19 cellular contexts compared by ENCODE assay signal in the genomic region with DNA sequence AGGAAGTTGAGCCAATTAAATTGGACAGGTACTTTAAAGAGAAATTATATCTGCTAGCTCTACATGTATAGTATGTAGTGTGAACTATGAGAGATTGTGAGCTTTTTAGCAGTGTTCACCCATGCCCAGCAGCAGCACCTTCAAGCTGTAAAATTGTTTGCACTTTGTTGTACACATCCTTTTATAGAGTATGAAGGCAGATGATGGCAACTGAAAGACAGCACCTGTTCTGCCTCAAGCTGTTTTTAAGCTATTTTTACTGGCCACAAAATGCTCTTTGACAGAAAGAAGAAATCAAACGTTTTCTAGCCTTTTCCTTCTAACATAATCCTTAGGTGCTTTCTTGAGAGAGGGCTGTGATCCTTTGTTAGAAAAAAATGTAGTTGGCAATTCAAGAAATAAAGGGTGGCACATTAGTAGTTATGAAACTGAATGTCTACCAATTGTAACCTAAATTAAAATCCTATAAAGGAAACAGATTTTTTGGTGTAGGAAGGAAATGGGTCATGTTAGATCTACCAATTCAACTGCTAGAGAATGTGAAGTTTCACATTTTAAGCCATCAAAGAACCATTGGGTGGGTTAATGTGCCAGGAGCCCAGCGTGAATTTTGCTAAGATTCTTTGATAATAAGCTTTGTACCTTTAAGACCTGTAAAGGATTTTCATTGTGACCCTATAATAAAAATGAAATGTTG. TPM values are rescaled to one million over a fixed set of nuclear protein-coding genes. Genes with fewer than 3 reads are reported as not detected.
DNase-seq lines count a peak whose midpoint lies in the region; ATAC-seq, FAIRE-seq and TF ChIP-seq lines count a peak whose summit lies in the region.
"Had no signal": no experiment of that assay in that cellular context is flagged by ENCODE, and none has a peak within 500 bp of the region (broad histone marks: within the 10 kb centered on the region; RNA-seq: fewer than 3 reads in every experiment).

No MANE protein-coding gene starts in this region.

- DNase-seq in NCI-H2081 (lab: John Stamatoyannopoulos, UW) (peak; percentile 5 to 30), NCI-H2081 treated with DMSO at 0.1 percent for 48 hours (lab: John Stamatoyannopoulos, UW) (no peak), GM12878 (ENCODE audit: low read depth, low spot score) (no peak), left ventricle myocardium superior (no peak), SW 1271 (lab: John Stamatoyannopoulos, UW) (no peak)
- DNase-seq: activated CD4-positive, alpha-beta T cell treated with anti-CD3 and anti-CD28 coated beads for 4 hours; aorta; DMS79 treated with DMSO at 0.1 percent for 48 hours; NCI-H2029; NCI-H774; ovary; Right ventricle myocardium superior; T-helper 9 cell; tibial artery had no signal

- H3K79me2 ChIP-seq in GM12878 (ENCODE audit: control insufficient read depth, insufficient read depth, low read length), result peaks cover 2% of the 10 kb centered on the region

- SMC1A ChIA-PET in GM12878 (lab: Charles Lee; ENCODE audit: uncharacterized antibody, unreplicated experiment), result interaction anchor here (0.7 to 1.4 kb wide), 7 partner anchors 10 to 167 kb away, joined by 3 to 7 read pairs (median 3); no protein-coding TSS in a partner anchor

- intact Hi-C loops in GM12878 (cut with micrococcal nuclease; ENCODE audit: unreplicated experiment), result loop anchor here (10.0 kb wide), 1 partner anchor 586 kb away; no protein-coding TSS in a partner anchor
- intact Hi-C loops in left ventricle myocardium superior (cut with micrococcal nuclease), result no loop called here

- ATAC-seq in GM19023 (IDR thresholded peaks at IDR 0.05; ENCODE audit: unreplicated experiment) (peak; percentile 50), GM12878 (no peak), left ventricle myocardium superior (no peak), HG03095 (IDR thresholded peaks at IDR 0.05; ENCODE audit: unreplicated experiment) (no peak)

- no peak for TF ChIP-seq POLR2A in GM12878 (IDR thresholded peaks at IDR 0.05; ENCODE audit: low read depth, low read length)

- CTCF ChIA-PET in GM12878 (lab: Yijun Ruan, JAX), result interaction anchor here (1.0 to 1.8 kb wide), 6 partner anchors 9 to 191 kb away, joined by 3 to 6 read pairs (median 4); no protein-coding TSS in a partner anchor

- TF ChIP-seq CTCF in GM12878 (IDR thresholded peaks at IDR 0.05 in 2 of 3, conservative IDR thresholded peaks at IDR 0.05 in 1 of 3; ENCODE audit: control insufficient read depth in 2 of 3, extremely low read depth in 1 of 3, insufficient read depth in 1 of 3, low read depth in 3 of 3, low read length in 3 of 3), result no peak

- no peak for FAIRE-seq in GM12878 (lab: Jason Lieb, UNC)

- POLR2A ChIA-PET in GM12878 (lab: Charles Lee), result no interaction called here

- H3K27me3 ChIP-seq in GM12878 (replicated peaks in 1 of 2; ENCODE audit: control insufficient read depth in 2 of 2, insufficient read depth in 2 of 2, low read length in 1 of 2), result no peaks in the 10 kb centered on the region
- H3K27me3 ChIP-seq: ovary, tibial artery had no signal

- peak overlapping the region; percentile 62 for H3K27ac ChIP-seq in KOPT-K1 (ENCODE audit: low read depth, low read length, poor library complexity, severe bottlenecking)
- no peak overlapping the region for H3K27ac ChIP-seq in GM12878 (ENCODE audit: control insufficient read depth, insufficient read depth)
- H3K27ac ChIP-seq: 22Rv1, C4-2B, ovary, tibial artery had no signal

- TF ChIP-seq RAD21 in GM12878 (IDR thresholded peaks at IDR 0.05; ENCODE audit: insufficient read depth, low read depth, low read length), result no peak

- 0 out of 2 replicates have a peak overlapping the region, but pooled peaks have one; percentile 25 for H3K4me2 ChIP-seq in GM12878 (ENCODE audit: control insufficient read depth, insufficient read depth)

- no peak overlapping the region for H3K4me3 ChIP-seq in GM12878
- H3K4me3 ChIP-seq: ovary, tibial artery had no signal

- RAD21 ChIA-PET in GM12878 (lab: Charles Lee; ENCODE audit: unreplicated experiment), result interaction anchor here (1.1 kb wide), 1 partner anchor 119 kb away, joined by 3 read pairs; no protein-coding TSS in a partner anchor

- in situ Hi-C loops in GM12878 (cut with MboI), result no loop called here

- TF ChIP-seq EP300 in GM12878 (IDR thresholded peaks at IDR 0.05; ENCODE audit: borderline replicate concordance in 1 of 2, control insufficient read depth in 1 of 2, low read depth in 2 of 2, low read length in 2 of 2), result no peak

- H3K36me3 ChIP-seq in KOPT-K1 (ENCODE audit: insufficient read depth, low read length) (peaks cover 11% of the 10 kb centered on the region), GM12878 (ENCODE audit: control insufficient read depth in 2 of 2, insufficient read depth in 2 of 2, low read length in 1 of 2) (no peaks in the 10 kb centered on the region)
- H3K36me3 ChIP-seq: ovary, tibial artery had no signal

- BruUV-seq in GM12878 (replicated peaks; lab: Mats Ljungman, UMichigan), result no TSS peak

- H2AFZ ChIP-seq in GM12878 (ENCODE audit: control insufficient read depth, low read depth, low read length), result no peak overlapping the region

- WGBS in GM12878 (ENCODE audit: insufficient coverage, insufficient replicate concordance, low lambda C conversion rate, missing lambda C conversion rate), result 50% methylated on average over 2 of the region's 2 CpGs

- H4K20me1 ChIP-seq in GM12878 (ENCODE audit: control insufficient read depth, insufficient read depth), result no peaks in the 10 kb centered on the region

- no peak overlapping the region for H3K9ac ChIP-seq in GM12878 (ENCODE audit: control insufficient read depth, insufficient read depth, low read length)

- H3K9me3 ChIP-seq in KOPT-K1 (ENCODE audit: insufficient read depth, low read length, poor library complexity, severe bottlenecking), result peaks cover 21% of the 10 kb centered on the region
- H3K9me3 ChIP-seq in GM12878 (replicated peaks; ENCODE audit: control insufficient read depth, insufficient read depth, low read length), result peaks cover 4% of the 10 kb centered on the region; the same call in 2 of the 3 replicates
- H3K9me3 ChIP-seq: ovary, tibial artery had no signal

- no peaks in the 10 kb centered on the region for H3K4me1 ChIP-seq in GM12878 (ENCODE audit: control insufficient read depth, insufficient read depth, low read length)
- H3K4me1 ChIP-seq: tibial artery had no signal

TF ChIP-seq in GM12878, 131 proteins besides CTCF, POLR2A, EP300 and RAD21 (continues in another document):
- TF ChIP-seq SREBF1 (IDR thresholded peaks at IDR 0.05; ENCODE audit: low read length), result no peak

RNA-seq across cellular contexts. Expression of a gene that starts 59.5 kb away (rescaled TPM):
- 121 and 130 TPM in 2 replicates for total RNA-seq in GM12878 (2013; cell fraction: nucleolus; rRNA removed)
- total RNA-seq in GM12878 (2014; rRNA removed) (17.8 and 20.9 TPM in 2 replicates), GM12878 (2014; rRNA removed; fragmentation: Illumina TruSeq; extraction: Trizol) (32.3 and 33.5 TPM in 2 replicates), GM12878 (2021) (55.2 and 55.5 TPM in 2 replicates), left ventricle myocardium superior (17.7 TPM)
- 26.7 TPM for polyA plus RNA-seq in GM12878 (2011; ENCODE audit: low read depth)
- polyA plus RNA-seq in GM12878 (2011; rRNA removed) (46.3 and 77.4 TPM in 2 replicates), GM12878 (2014; fragmentation: Illumina TruSeq; extraction: Trizol) (89.6 and 94.9 TPM in 2 replicates), GM12878 (2014; fragmentation: Nextera tagmentation; extraction: Ambion mirVana) (10 to 100 TPM; 16.8 to 16.9 TPM), GM12878 (2014; rRNA removed) (44.7 and 45.9 TPM in 2 replicates), GM12878 (2016; fragmentation: Nextera tagmentation; extraction: Ambion mirVana) (10 to 100 TPM; 50.6 to 52.5 TPM)
- 71.4 and 79.2 TPM in 2 replicates for polyA plus RNA-seq in GM12878 (2011; cell fraction: cytosol; rRNA removed)
- polyA plus RNA-seq in GM12878 (2011; cell fraction: nucleus; rRNA removed), result 39.0 and 43.8 TPM in 2 replicates
- polyA plus RNA-seq in GM12878 (2012), result 31.1 and 33.8 TPM in 2 replicates
- 58.2 and 65.4 TPM in 2 replicates for polyA minus RNA-seq in GM12878 (2011; rRNA and poly(A)+ RNA removed)
- polyA minus RNA-seq in GM12878 (2011; cell fraction: cytosol; rRNA and poly(A)+ RNA removed), result 21.9 and 24.7 TPM in 2 replicates
- 34.8 and 90.6 TPM in 2 replicates for polyA minus RNA-seq in GM12878 (2011; cell fraction: nucleus; rRNA and poly(A)+ RNA removed)

RNA-seq across cellular contexts. Expression of a gene that starts 59.7 kb away (rescaled TPM):
- 47.5 and 50.1 TPM in 2 replicates for total RNA-seq in GM12878 (2013; cell fraction: nucleolus; rRNA removed)
- total RNA-seq in GM12878 (2014; rRNA removed) (8.1 and 10.2 TPM in 2 replicates), GM12878 (2014; rRNA removed; fragmentation: Illumina TruSeq; extraction: Trizol) (11.4 and 11.8 TPM in 2 replicates), GM12878 (2021) (10.5 and 11.0 TPM in 2 replicates), left ventricle myocardium superior (2.7 TPM)
- 4.2 TPM for polyA plus RNA-seq in GM12878 (2011; ENCODE audit: low read depth)
- polyA plus RNA-seq in GM12878 (2011; rRNA removed) (9.6 and 15.0 TPM in 2 replicates), GM12878 (2014; fragmentation: Illumina TruSeq; extraction: Trizol) (8.2 and 9.7 TPM in 2 replicates), GM12878 (2014; fragmentation: Nextera tagmentation; extraction: Ambion mirVana) (1 to 10 TPM; 5.6 to 5.8 TPM), GM12878 (2014; rRNA removed) (4.8 and 6.6 TPM in 2 replicates), GM12878 (2016; fragmentation: Nextera tagmentation; extraction: Ambion mirVana) (10 to 100 TPM; 10.3 to 11.0 TPM)
- polyA plus RNA-seq in GM12878 (2011; cell fraction: cytosol; rRNA removed), result 4.8 and 5.6 TPM in 2 replicates
- polyA plus RNA-seq in GM12878 (2011; cell fraction: nucleus; rRNA removed), result 4.1 and 5.1 TPM in 2 replicates
- 3.1 and 4.1 TPM in 2 replicates for polyA plus RNA-seq in GM12878 (2012)
- 16.1 and 18.8 TPM in 2 replicates for polyA minus RNA-seq in GM12878 (2011; rRNA and poly(A)+ RNA removed)
- 4.0 and 5.2 TPM in 2 replicates for polyA minus RNA-seq in GM12878 (2011; cell fraction: cytosol; rRNA and poly(A)+ RNA removed)
- 8.1 and 10.9 TPM in 2 replicates for polyA minus RNA-seq in GM12878 (2011; cell fraction: nucleus; rRNA and poly(A)+ RNA removed)

Comparison
In these comparisons a context has a peak if more than half of its experiments do, and no peak if none do; other contexts are left out.
1. DNase-seq: peak in NCI-H2081 (2 of 2); none in NCI-H2081 treated with DMSO at 0.1 percent for 48 hours (single experiment), GM12878 (single experiment), left ventricle myocardium superior (single experiment) and SW 1271 (0 of 2).